ENCODE assay signal across 3 cellular contexts in the genomic region with DNA sequence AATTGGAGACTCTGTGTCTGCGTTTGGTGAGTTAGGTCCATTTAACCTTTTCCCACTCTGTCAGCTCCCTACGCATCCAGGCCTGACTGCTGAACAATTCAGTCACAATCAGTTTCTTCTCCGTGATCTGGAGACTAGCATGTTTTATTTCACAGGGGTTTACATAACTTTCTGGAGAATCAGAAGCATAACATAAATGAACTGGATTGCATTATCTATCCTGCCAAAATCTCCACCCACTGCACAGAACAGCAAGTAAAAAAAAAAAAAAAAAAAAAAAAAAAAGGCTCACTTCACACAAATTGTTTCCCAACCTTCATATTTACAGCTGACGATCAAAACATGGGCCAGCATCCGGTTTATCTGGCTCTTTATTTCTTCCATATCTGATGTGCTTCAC.
TF ChIP-seq lines count a peak whose summit lies in the region.

No MANE protein-coding gene starts in this region.

TF ChIP-seq in SK-N-SH, 30 proteins besides CTCF, POLR2A, EP300 and RAD21 (continues in another document):
- TF ChIP-seq SMC3 (IDR thresholded peaks at IDR 0.05; ENCODE audit: low read depth, low read length) (no peak), RCOR1 (IDR thresholded peaks at IDR 0.05; ENCODE audit: low read length) (no peak), TAF1 (IDR thresholded peaks at IDR 0.05; ENCODE audit: borderline replicate concordance, low read depth, low read length) (no peak), GABPA (IDR thresholded peaks at IDR 0.05; ENCODE audit: low read depth) (no peak), SIN3A (IDR thresholded peaks at IDR 0.05; ENCODE audit: borderline replicate concordance, low read depth, low read length) (no peak), ELF1 (IDR thresholded peaks at IDR 0.05) (no peak), CHD2 (IDR thresholded peaks at IDR 0.05; ENCODE audit: low read length, partially characterized antibody) (no peak), EZH2phosphoT487 (IDR thresholded peaks at IDR 0.05; ENCODE audit: borderline replicate concordance, low read depth) (no peak), JUND (IDR thresholded peaks at IDR 0.05) (no peak), NRF1 (IDR thresholded peaks at IDR 0.05; ENCODE audit: low read depth, low read length) (no peak), GATA2 (CRISPR knock-in tag; IDR thresholded peaks at IDR 0.05) (no peak), FOXJ3 (CRISPR knock-in tag; IDR thresholded peaks at IDR 0.05) (no peak)
- TF ChIP-seq, protein P1, sequence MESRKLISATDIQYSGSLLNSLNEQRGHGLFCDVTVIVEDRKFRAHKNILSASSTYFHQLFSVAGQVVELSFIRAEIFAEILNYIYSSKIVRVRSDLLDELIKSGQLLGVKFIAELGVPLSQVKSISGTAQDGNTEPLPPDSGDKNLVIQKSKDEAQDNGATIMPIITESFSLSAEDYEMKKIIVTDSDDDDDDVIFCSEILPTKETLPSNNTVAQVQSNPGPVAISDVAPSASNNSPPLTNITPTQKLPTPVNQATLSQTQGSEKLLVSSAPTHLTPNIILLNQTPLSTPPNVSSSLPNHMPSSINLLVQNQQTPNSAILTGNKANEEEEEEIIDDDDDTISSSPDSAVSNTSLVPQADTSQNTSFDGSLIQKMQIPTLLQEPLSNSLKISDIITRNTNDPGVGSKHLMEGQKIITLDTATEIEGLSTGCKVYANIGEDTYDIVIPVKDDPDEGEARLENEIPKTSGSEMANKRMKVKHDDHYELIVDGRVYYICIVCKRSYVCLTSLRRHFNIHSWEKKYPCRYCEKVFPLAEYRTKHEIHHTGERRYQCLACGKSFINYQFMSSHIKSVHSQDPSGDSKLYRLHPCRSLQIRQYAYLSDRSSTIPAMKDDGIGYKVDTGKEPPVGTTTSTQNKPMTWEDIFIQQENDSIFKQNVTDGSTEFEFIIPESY (IDR thresholded peaks at IDR 0.05; ENCODE audit: borderline replicate concordance, low read depth) = no peak
- TF ChIP-seq, protein P2, sequence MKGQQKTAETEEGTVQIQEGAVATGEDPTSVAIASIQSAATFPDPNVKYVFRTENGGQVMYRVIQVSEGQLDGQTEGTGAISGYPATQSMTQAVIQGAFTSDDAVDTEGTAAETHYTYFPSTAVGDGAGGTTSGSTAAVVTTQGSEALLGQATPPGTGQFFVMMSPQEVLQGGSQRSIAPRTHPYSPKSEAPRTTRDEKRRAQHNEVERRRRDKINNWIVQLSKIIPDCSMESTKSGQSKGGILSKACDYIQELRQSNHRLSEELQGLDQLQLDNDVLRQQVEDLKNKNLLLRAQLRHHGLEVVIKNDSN (IDR thresholded peaks at IDR 0.05; ENCODE audit: borderline replicate concordance, low read depth) = no peak
- TF ChIP-seq, protein P3, sequence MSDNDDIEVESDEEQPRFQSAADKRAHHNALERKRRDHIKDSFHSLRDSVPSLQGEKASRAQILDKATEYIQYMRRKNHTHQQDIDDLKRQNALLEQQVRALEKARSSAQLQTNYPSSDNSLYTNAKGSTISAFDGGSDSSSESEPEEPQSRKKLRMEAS (IDR thresholded peaks at IDR 0.05; ENCODE audit: low read depth) = no peak

TF ChIP-seq in SK-N-SH treated with all-trans-retinoic acid at 6 μM for 48 hours, 23 proteins besides CTCF, POLR2A, EP300 and RAD21:
- no peak for TF ChIP-seq TOX (CRISPR knock-in tag; IDR thresholded peaks at IDR 0.05; ENCODE audit: borderline replicate concordance)
- no peak for TF ChIP-seq RARB (CRISPR knock-in tag; IDR thresholded peaks at IDR 0.05)
- no peak for TF ChIP-seq ARNTL (CRISPR knock-in tag; IDR thresholded peaks at IDR 0.05; ENCODE audit: borderline replicate concordance, low read depth)
- no peak for TF ChIP-seq ZFP3 (CRISPR knock-in tag; IDR thresholded peaks at IDR 0.05)
- TF ChIP-seq ESRRG (CRISPR knock-in tag; IDR thresholded peaks at IDR 0.05) = no peak
- no peak for TF ChIP-seq TCF4 (CRISPR knock-in tag; IDR thresholded peaks at IDR 0.05; ENCODE audit: borderline replicate concordance)
- no peak for TF ChIP-seq PPARA (CRISPR knock-in tag; IDR thresholded peaks at IDR 0.05; ENCODE audit: borderline replicate concordance)
- no peak for TF ChIP-seq OSR1 (CRISPR knock-in tag; IDR thresholded peaks at IDR 0.05)
- TF ChIP-seq, protein P4, sequence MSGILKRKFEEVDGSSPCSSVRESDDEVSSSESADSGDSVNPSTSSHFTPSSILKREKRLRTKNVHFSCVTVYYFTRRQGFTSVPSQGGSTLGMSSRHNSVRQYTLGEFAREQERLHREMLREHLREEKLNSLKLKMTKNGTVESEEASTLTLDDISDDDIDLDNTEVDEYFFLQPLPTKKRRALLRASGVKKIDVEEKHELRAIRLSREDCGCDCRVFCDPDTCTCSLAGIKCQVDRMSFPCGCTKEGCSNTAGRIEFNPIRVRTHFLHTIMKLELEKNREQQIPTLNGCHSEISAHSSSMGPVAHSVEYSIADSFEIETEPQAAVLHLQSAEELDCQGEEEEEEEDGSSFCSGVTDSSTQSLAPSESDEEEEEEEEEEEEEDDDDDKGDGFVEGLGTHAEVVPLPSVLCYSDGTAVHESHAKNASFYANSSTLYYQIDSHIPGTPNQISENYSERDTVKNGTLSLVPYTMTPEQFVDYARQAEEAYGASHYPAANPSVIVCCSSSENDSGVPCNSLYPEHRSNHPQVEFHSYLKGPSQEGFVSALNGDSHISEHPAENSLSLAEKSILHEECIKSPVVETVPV (CRISPR knock-in tag; IDR thresholded peaks at IDR 0.05) = no peak
- TF ChIP-seq, protein P5, sequence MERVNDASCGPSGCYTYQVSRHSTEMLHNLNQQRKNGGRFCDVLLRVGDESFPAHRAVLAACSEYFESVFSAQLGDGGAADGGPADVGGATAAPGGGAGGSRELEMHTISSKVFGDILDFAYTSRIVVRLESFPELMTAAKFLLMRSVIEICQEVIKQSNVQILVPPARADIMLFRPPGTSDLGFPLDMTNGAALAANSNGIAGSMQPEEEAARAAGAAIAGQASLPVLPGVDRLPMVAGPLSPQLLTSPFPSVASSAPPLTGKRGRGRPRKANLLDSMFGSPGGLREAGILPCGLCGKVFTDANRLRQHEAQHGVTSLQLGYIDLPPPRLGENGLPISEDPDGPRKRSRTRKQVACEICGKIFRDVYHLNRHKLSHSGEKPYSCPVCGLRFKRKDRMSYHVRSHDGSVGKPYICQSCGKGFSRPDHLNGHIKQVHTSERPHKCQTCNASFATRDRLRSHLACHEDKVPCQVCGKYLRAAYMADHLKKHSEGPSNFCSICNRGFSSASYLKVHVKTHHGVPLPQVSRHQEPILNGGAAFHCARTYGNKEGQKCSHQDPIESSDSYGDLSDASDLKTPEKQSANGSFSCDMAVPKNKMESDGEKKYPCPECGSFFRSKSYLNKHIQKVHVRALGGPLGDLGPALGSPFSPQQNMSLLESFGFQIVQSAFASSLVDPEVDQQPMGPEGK (CRISPR knock-in tag; IDR thresholded peaks at IDR 0.05; ENCODE audit: borderline replicate concordance) = no peak
- TF ChIP-seq, protein P6, sequence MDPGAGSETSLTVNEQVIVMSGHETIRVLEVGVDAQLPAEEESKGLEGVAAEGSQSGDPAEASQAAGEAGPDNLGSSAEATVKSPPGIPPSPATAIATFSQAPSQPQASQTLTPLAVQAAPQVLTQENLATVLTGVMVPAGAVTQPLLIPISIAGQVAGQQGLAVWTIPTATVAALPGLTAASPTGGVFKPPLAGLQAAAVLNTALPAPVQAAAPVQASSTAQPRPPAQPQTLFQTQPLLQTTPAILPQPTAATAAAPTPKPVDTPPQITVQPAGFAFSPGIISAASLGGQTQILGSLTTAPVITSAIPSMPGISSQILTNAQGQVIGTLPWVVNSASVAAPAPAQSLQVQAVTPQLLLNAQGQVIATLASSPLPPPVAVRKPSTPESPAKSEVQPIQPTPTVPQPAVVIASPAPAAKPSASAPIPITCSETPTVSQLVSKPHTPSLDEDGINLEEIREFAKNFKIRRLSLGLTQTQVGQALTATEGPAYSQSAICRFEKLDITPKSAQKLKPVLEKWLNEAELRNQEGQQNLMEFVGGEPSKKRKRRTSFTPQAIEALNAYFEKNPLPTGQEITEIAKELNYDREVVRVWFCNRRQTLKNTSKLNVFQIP (CRISPR knock-in tag; IDR thresholded peaks at IDR 0.05; ENCODE audit: borderline replicate concordance, low read depth) = no peak
- TF ChIP-seq BACH2 (CRISPR knock-in tag; IDR thresholded peaks at IDR 0.05; ENCODE audit: borderline replicate concordance) = no peak

TF ChIP-seq in HepG2, 621 proteins besides CTCF, POLR2A, EP300 and RAD21:
- no peak for TF ChIP-seq RBFOX2 (IDR thresholded peaks at IDR 0.05; ENCODE audit: low read depth, low read length)
- TF ChIP-seq ZNF552 (CRISPR knock-in tag; IDR thresholded peaks at IDR 0.05; ENCODE audit: borderline replicate concordance) = no peak
- TF ChIP-seq, protein P7, sequence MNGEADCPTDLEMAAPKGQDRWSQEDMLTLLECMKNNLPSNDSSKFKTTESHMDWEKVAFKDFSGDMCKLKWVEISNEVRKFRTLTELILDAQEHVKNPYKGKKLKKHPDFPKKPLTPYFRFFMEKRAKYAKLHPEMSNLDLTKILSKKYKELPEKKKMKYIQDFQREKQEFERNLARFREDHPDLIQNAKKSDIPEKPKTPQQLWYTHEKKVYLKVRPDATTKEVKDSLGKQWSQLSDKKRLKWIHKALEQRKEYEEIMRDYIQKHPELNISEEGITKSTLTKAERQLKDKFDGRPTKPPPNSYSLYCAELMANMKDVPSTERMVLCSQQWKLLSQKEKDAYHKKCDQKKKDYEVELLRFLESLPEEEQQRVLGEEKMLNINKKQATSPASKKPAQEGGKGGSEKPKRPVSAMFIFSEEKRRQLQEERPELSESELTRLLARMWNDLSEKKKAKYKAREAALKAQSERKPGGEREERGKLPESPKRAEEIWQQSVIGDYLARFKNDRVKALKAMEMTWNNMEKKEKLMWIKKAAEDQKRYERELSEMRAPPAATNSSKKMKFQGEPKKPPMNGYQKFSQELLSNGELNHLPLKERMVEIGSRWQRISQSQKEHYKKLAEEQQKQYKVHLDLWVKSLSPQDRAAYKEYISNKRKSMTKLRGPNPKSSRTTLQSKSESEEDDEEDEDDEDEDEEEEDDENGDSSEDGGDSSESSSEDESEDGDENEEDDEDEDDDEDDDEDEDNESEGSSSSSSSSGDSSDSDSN (CRISPR knock-in tag; IDR thresholded peaks at IDR 0.05) = no peak
- no peak for TF ChIP-seq ZNF460 (CRISPR knock-in tag; IDR thresholded peaks at IDR 0.05; ENCODE audit: borderline replicate concordance)
- TF ChIP-seq, protein P8, sequence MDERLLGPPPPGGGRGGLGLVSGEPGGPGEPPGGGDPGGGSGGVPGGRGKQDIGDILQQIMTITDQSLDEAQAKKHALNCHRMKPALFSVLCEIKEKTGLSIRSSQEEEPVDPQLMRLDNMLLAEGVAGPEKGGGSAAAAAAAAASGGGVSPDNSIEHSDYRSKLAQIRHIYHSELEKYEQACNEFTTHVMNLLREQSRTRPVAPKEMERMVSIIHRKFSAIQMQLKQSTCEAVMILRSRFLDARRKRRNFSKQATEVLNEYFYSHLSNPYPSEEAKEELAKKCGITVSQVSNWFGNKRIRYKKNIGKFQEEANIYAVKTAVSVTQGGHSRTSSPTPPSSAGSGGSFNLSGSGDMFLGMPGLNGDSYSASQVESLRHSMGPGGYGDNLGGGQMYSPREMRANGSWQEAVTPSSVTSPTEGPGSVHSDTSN (CRISPR knock-in tag; IDR thresholded peaks at IDR 0.05) = no peak
- TF ChIP-seq NR2F1 (CRISPR knock-in tag; IDR thresholded peaks at IDR 0.05) = no peak
- TF ChIP-seq, protein P9, sequence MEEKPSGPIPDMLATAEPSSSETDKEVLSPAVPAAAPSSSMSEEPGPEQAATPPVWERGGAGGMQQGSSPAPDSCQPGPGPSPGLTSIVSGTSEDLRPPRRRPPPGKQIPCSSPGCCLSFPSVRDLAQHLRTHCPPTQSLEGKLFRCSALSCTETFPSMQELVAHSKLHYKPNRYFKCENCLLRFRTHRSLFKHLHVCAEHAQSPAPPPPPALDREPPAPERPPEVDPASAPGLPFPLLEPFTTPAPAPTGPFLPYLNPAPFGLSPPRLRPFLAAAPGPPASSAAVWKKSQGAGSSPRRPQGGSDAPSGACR (CRISPR knock-in tag; IDR thresholded peaks at IDR 0.05) = no peak
- TF ChIP-seq, protein P10, sequence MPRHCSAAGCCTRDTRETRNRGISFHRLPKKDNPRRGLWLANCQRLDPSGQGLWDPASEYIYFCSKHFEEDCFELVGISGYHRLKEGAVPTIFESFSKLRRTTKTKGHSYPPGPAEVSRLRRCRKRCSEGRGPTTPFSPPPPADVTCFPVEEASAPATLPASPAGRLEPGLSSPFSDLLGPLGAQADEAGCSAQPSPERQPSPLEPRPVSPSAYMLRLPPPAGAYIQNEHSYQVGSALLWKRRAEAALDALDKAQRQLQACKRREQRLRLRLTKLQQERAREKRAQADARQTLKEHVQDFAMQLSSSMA (CRISPR knock-in tag; IDR thresholded peaks at IDR 0.05) = no peak
- no peak for TF ChIP-seq ZFYVE20 (CRISPR knock-in tag; IDR thresholded peaks at IDR 0.05; ENCODE audit: borderline replicate concordance, low read depth)
- TF ChIP-seq, protein P11, sequence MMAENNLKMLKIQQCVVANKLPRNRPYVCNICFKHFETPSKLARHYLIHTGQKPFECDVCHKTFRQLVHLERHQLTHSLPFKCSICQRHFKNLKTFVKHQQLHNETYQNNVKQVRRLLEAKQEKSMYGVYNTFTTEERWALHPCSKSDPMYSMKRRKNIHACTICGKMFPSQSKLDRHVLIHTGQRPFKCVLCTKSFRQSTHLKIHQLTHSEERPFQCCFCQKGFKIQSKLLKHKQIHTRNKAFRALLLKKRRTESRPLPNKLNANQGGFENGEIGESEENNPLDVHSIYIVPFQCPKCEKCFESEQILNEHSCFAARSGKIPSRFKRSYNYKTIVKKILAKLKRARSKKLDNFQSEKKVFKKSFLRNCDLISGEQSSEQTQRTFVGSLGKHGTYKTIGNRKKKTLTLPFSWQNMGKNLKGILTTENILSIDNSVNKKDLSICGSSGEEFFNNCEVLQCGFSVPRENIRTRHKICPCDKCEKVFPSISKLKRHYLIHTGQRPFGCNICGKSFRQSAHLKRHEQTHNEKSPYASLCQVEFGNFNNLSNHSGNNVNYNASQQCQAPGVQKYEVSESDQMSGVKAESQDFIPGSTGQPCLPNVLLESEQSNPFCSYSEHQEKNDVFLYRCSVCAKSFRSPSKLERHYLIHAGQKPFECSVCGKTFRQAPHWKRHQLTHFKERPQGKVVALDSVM (CRISPR knock-in tag; IDR thresholded peaks at IDR 0.05) = no peak
- TF ChIP-seq ZNF329 (CRISPR knock-in tag; IDR thresholded peaks at IDR 0.05; ENCODE audit: low read depth) = no peak
- no peak for TF ChIP-seq ATF7 (IDR thresholded peaks at IDR 0.05)
- no peak for TF ChIP-seq ATF7 (CRISPR knock-in tag; IDR thresholded peaks at IDR 0.05)
- no peak for TF ChIP-seq ZSCAN20 (CRISPR knock-in tag; IDR thresholded peaks at IDR 0.05; ENCODE audit: borderline replicate concordance)
